In genomic region chr15:85624241-85624855, GRCh38 we compare ENCODE assay signal across 9 cellular contexts.
DNase-seq lines count a peak whose midpoint lies in the region; ATAC-seq and TF ChIP-seq lines count a peak whose summit lies in the region.
"Had no signal": no experiment of that assay in that cellular context is flagged by ENCODE, and none has a peak within 500 bp of the region (broad histone marks: within the 10 kb centered on the region; RNA-seq: fewer than 3 reads in every experiment).

No MANE protein-coding gene starts in this region.

- no peaks in the 10 kb centered on the region for H4K20me1 ChIP-seq in MM.1S (ENCODE audit: insufficient read depth, low read length)

- H3K27ac Mint-ChIP-seq in T-cell, result peak overlapping the region; percentile 40 to 96

- no peak overlapping the region for H3K9ac ChIP-seq in MM.1S (ENCODE audit: low read length)

- H3K4me3 ChIP-seq in fibroblast of the aortic adventitia (ENCODE audit: low read depth, low read length) (peak overlapping the region; percentile 6), gastrocnemius medialis (peak overlapping the region in 3 of 4 donors; percentile 8 to 67 (median 10)), MM.1S (ENCODE audit: low read length) (no peak overlapping the region)

- peaks cover 71 to 74% (median 72%) of the 10 kb centered on the region in 3 donors for H3K4me1 Mint-ChIP-seq in T-cell

- peak; percentile 67 for DNase-seq in GDM1 (lab: John Stamatoyannopoulos, UW)
- peak in 3 of 34 experiments; percentile 4 to 13 (median 6) for DNase-seq in T-cell
- DNase-seq in fibroblast of the aortic adventitia (ENCODE audit: low read depth), result peak; percentile 76
- DNase-seq in gastrocnemius medialis, result no peak
- DNase-seq in T-helper 9 cell, result no peak
- no peak for DNase-seq in caudate nucleus (lab: John Stamatoyannopoulos, UW)
- no peak for DNase-seq in MM.1S

- intact Hi-C loops in gastrocnemius medialis (cut with DNase I; ENCODE audit: low total_unique reads), result loop anchor here (5.0 kb wide), 1 partner anchor 48 kb away; no protein-coding TSS in a partner anchor

- no peak overlapping the region for H2AFZ ChIP-seq in MM.1S (ENCODE audit: low read length)

- H3K27me3 ChIP-seq in gastrocnemius medialis, result no peaks in the 10 kb centered on the region
- H3K27me3 ChIP-seq in MM.1S (replicated peaks; ENCODE audit: insufficient read depth, low read length), result no peaks in the 10 kb centered on the region

- H3K4me2 ChIP-seq in MM.1S (ENCODE audit: low read depth, low read length), result no peak overlapping the region

- peak overlapping the region; percentile 40 to 69 (median 46) for H3K4me3 Mint-ChIP-seq in T-cell

- POLR2A ChIA-PET in T-cell (lab: Charles Lee), result interaction anchor here in 1 of 2 donors (0.6 to 2.2 kb wide), 6 partner anchors 21 to 66 kb away, joined by 3 to 8 read pairs (median 4); no protein-coding TSS in a partner anchor

- in situ Hi-C loops in gastrocnemius medialis (cut with MboI; ENCODE audit: low sequenced_read_pairs in 4 of 4), result loop anchor here in 1 of 4 donors (25.0 kb wide), 1 partner anchor 213 kb away; no protein-coding TSS in a partner anchor

- TF ChIP-seq POLR2A in gastrocnemius medialis (IDR thresholded peaks at IDR 0.05), result no peak

- no peaks in the 10 kb centered on the region for H3F3A ChIP-seq in MM.1S (ENCODE audit: insufficient read depth, low read length)

- no peaks in the 10 kb centered on the region for H3K9me3 Mint-ChIP-seq in T-cell

- no peaks in the 10 kb centered on the region for H3K27me3 Mint-ChIP-seq in T-cell

- no peaks in the 10 kb centered on the region for H3K36me3 ChIP-seq in gastrocnemius medialis
- no peaks in the 10 kb centered on the region for H3K36me3 ChIP-seq in MM.1S (replicated peaks; ENCODE audit: insufficient read depth, low read length)

- no peaks in the 10 kb centered on the region for H3K9me2 ChIP-seq in MM.1S (replicated peaks; ENCODE audit: insufficient read depth, low read length)

- no peak for TF ChIP-seq CTCF in fibroblast of the aortic adventitia (IDR thresholded peaks at IDR 0.05; ENCODE audit: insufficient read depth, low read length)
- no peak for TF ChIP-seq CTCF in gastrocnemius medialis (IDR thresholded peaks at IDR 0.05 in 4 of 5, conservative IDR thresholded peaks at IDR 0.05 in 1 of 5)
- no peak for TF ChIP-seq CTCF in MM.1S (IDR thresholded peaks at IDR 0.05; ENCODE audit: low read length)

- H3K36me3 Mint-ChIP-seq in T-cell, result peaks cover 26% of the 10 kb centered on the region

- CTCF ChIA-PET in T-cell (lab: Charles Lee), result interaction anchor here in 1 of 2 donors (0.7 to 2.3 kb wide), 5 partner anchors 16 to 328 kb away, joined by 3 to 6 read pairs (median 3); no protein-coding TSS in a partner anchor

- H3K4me1 ChIP-seq in gastrocnemius medialis (peaks cover 78 to 84% of the 10 kb centered on the region in 2 donors), MM.1S (ENCODE audit: low read length) (peaks cover 15% of the 10 kb centered on the region)

- H3K79me2 ChIP-seq in MM.1S (ENCODE audit: low read length), result no peaks in the 10 kb centered on the region

- ATAC-seq in T-cell (replicated peaks in 1 of 4) (peak in 3 of 4 experiments; percentile 18 to 51 (median 42)), gastrocnemius medialis (peak in 1 of 2 donors; percentile 13), GM19395 (IDR thresholded peaks at IDR 0.05; ENCODE audit: unreplicated experiment) (no peak)
- ATAC-seq: Panc1 had no signal

- H3K27ac ChIP-seq in gastrocnemius medialis (peak overlapping the region; percentile 81 to 86 (median 82)), caudate nucleus (ENCODE audit: low read depth, low read length) (no peak overlapping the region), MM.1S (ENCODE audit: low read length) (no peak overlapping the region)

- H3K9me3 ChIP-seq in gastrocnemius medialis (no peaks in the 10 kb centered on the region), MM.1S (replicated peaks; ENCODE audit: insufficient read depth, low read length) (no peaks in the 10 kb centered on the region)

Comparison
In these comparisons a context has a peak if more than half of its experiments do, and no peak if none do; other contexts are left out.
1. DNase-seq: peak in GDM1 (single experiment) and fibroblast of the aortic adventitia (single experiment); none in gastrocnemius medialis (0 of 2), T-helper 9 cell (single experiment), caudate nucleus (0 of 61) and MM.1S (single experiment).
2. H3K27ac ChIP-seq: peak in gastrocnemius medialis (4 of 4); none in caudate nucleus (single experiment) and MM.1S (single experiment).